In genomic region chr15:71089801-71090200, GRCh38 we compare ENCODE assay signal across 29 cellular contexts. TPM values are rescaled to one million over a fixed set of nuclear protein-coding genes. Genes with fewer than 3 reads are reported as not detected.
"Had no signal": no experiment of that assay in that cellular context is flagged by ENCODE, and none has a peak within 500 bp of the region (broad histone marks: within the 10 kb centered on the region; RNA-seq: fewer than 3 reads in every experiment).

No MANE protein-coding gene starts in this region.

- H3K4me3 ChIP-seq: ascending aorta, cardiac muscle cell had no signal

- ATAC-seq: activated CD8-positive, alpha-beta memory T cell treated with anti-CD3 and anti-CD28 coated beads, Interleukin-2, amount 10 ng/mL, durations not matched to agents 7 days and 5 days; activated CD8-positive, alpha-beta T cell treated with anti-CD3 and anti-CD28 coated beads, Interleukin-2, amount 10 ng/mL, durations not matched to agents 7 days and 5 days; activated naive CD8-positive, alpha-beta T cell treated with anti-CD3 and anti-CD28 coated beads, Interleukin-2, amount 50 U/mL, for 24 hours had no signal

- H3K9me3 ChIP-seq: ascending aorta had no signal

- H3K36me3 ChIP-seq: ascending aorta, cardiac muscle cell had no signal

- DNase-seq: activated B cell treated with CpG ODN at 0.5 μM for 24 hours; activated CD4-positive, alpha-beta memory T cell treated with anti-CD3 and anti-CD28 coated beads, Interleukin-2, amount 10 ng/mL, durations not matched to agents 7 days and 5 days; activated CD4-positive, alpha-beta T cell treated with anti-CD3 and anti-CD28 coated beads for 4 hours; activated CD4-positive, alpha-beta T cell treated with anti-CD3 and anti-CD28 coated beads, Interleukin-2, amount 10 ng/mL, durations not matched to agents 24 days and 14 days; activated CD4-positive, alpha-beta T cell treated with anti-CD3 and anti-CD28 coated beads, Interleukin-2, amount 50 U/mL, for 1 hour; activated CD4-positive, alpha-beta T cell treated with anti-CD3 and anti-CD28 coated beads, Interleukin-2, amount 50 U/mL, for 4 hours; activated CD4-positive, CD25-positive, alpha-beta regulatory T cell treated with anti-CD3 and anti-CD28 coated beads, Interleukin-2, amount 50 U/mL, for 72 hours; activated CD8-positive, alpha-beta memory T cell treated with anti-CD3 and anti-CD28 coated beads for 24 hours; activated CD8-positive, alpha-beta memory T cell treated with anti-CD3 and anti-CD28 coated beads, Interleukin-2, amount 10 ng/mL, durations not matched to agents 7 days and 5 days; activated CD8-positive, alpha-beta memory T cell treated with anti-CD3 and anti-CD28 coated beads, Interleukin-2, amount 50 U/mL, for 48 hours; activated CD8-positive, alpha-beta T cell treated with anti-CD3 and anti-CD28 coated beads, Interleukin-2, amount 10 ng/mL, durations not matched to agents 7 days and 5 days; activated effector memory CD4-positive, alpha-beta T cell treated with Interleukin-2 at 50 U/mL for 16 hours; activated gamma-delta T cell; activated naive CD4-positive, alpha-beta T cell treated with anti-CD3 and anti-CD28 coated beads, Interleukin-2, amount 10 ng/mL, durations not matched to agents 7 days and 5 days; activated naive CD4-positive, alpha-beta T cell treated with Interleukin-2 at 50 U/mL for 16 hours; activated naive CD8-positive, alpha-beta T cell treated with anti-CD3 and anti-CD28 coated beads, Interleukin-2, amount 10 ng/mL, durations not matched to agents 7 days and 5 days; activated naive CD8-positive, alpha-beta T cell treated with anti-CD3 and anti-CD28 coated beads, Interleukin-2, amount 50 U/mL, for 24 hours; activated T-cell treated with anti-CD3 and anti-CD28 coated beads, Interleukin-2, amount 50 U/mL, for 24 hours; activated T-cell treated with anti-CD3 and anti-CD28 coated beads, Interleukin-2, amount 50 U/mL, for 48 hours; amygdala; anterior cingulate cortex; caudate nucleus; cerebellar nuclear complex; T-helper 2 cell; T-helper 9 cell had no signal

- H3K27me3 ChIP-seq: ascending aorta, cardiac muscle cell had no signal

- H3K27ac ChIP-seq: ascending aorta, cardiac muscle cell, VCaP had no signal

RNA-seq across cellular contexts. Expression of gene THSD4, which starts 25.5 kb away (rescaled TPM):
- total RNA-seq: activated B cell treated with CpG ODN at 0.5 μM for 24 hours; activated CD4-positive, alpha-beta T cell treated with anti-CD3 and anti-CD28 coated beads, Interleukin-2, amount 10 ng/mL, durations not matched to agents 24 days and 14 days; activated CD8-positive, alpha-beta memory T cell treated with anti-CD3 and anti-CD28 coated beads, Interleukin-2, amount 10 ng/mL, durations not matched to agents 7 days and 5 days; activated CD8-positive, alpha-beta T cell treated with anti-CD3 and anti-CD28 coated beads, Interleukin-2, amount 10 ng/mL, durations not matched to agents 7 days and 5 days; activated naive CD8-positive, alpha-beta T cell treated with anti-CD3 and anti-CD28 coated beads, Interleukin-2, amount 10 ng/mL, durations not matched to agents 7 days and 5 days; activated T-helper 2 cell treated with anti-CD3 and anti-CD28 coated beads, Interferon-gamma antibody, Interleukin-2, Interleukin-4, amounts not matched to agents 10 μg/mL and 5 μg/mL and 100 μg/mL, durations not matched to agents 14 hours and 24 hours and 36 hours had no signal
